ENCODE assay signal across 8 cellular contexts in the genomic region with DNA sequence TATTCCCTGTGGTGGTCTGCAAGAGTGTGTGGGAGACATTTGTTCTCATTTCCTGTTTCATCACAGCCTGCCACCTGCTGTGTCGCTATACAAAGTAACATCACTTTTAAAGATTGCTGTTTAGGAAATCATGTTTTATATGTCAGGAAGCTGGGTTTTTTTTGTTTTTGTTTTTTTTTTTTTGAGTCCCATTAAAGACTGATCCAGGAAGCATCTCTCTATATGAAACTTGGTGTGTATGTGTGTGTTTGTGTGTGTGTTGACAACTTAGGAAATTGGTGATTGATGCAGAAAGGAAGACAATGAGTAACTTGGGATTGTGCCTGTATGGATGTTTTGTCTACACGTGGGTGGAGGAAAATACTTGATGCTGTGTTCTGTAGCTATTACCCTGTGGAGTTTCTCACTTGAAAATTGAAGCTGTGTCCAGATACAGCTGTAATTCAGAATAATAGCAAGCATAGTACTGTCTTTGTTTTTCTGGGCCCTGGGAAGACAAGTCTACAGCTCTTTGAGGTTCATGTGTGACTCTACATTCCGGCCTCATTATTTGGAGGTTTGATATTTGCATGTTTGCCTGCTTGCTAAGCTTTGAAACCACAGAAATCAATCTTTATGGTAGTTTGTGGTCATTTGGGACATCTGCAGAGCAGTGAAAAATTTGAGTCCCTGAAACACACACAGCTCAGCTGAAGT. TPM values are rescaled to one million over a fixed set of nuclear protein-coding genes. Genes with fewer than 3 reads are reported as not detected.
DNase-seq lines count a peak whose midpoint lies in the region; TF ChIP-seq lines count a peak whose summit lies in the region.

No MANE protein-coding gene starts in this region.

- peaks cover 26% of the 10 kb centered on the region for H3K9me3 Mint-ChIP-seq in neural progenitor cell

- peaks cover 2% of the 10 kb centered on the region for H3K27me3 Mint-ChIP-seq in neural progenitor cell (ENCODE audit: insufficient read depth, low read depth)

- peaks cover 28% of the 10 kb centered on the region for H3K36me3 Mint-ChIP-seq in neural progenitor cell

- no peaks in the 10 kb centered on the region for H3F3A ChIP-seq in neural progenitor cell (ENCODE audit: low read depth)

- no peak overlapping the region for H3K27ac Mint-ChIP-seq in neural progenitor cell

- peaks cover 15% of the 10 kb centered on the region for H3K4me1 Mint-ChIP-seq in neural progenitor cell

- H3K4me3 ChIP-seq in fibroblast of lung (replicated peaks in 1 of 4; ENCODE audit: control extremely low read depth in 1 of 4, insufficient read depth in 1 of 4, low read depth in 3 of 4, low read length in 4 of 4) (no peak overlapping the region), neural progenitor cell (no peak overlapping the region)

- H3K36me3 ChIP-seq in fibroblast of lung (ENCODE audit: control insufficient read depth, insufficient read depth, low read length) (no peaks in the 10 kb centered on the region), neural progenitor cell (no peaks in the 10 kb centered on the region)

- in situ Hi-C loops in GM13977 (cut with MboI; ENCODE audit: low pct_unique_long_range_greater_than_20kb, low sequenced_read_pairs, unreplicated experiment), result no loop called here

- peak; percentile 69 for DNase-seq in GM13977 (ENCODE audit: low spot score)
- DNase-seq in H4 (ENCODE audit: low spot score), result peak; percentile 77
- peak; percentile 94 for DNase-seq in LHCN-M2 (ENCODE audit: low read depth)
- peak; percentile 83 to 98 for DNase-seq in fibroblast of lung (ENCODE audit: low read depth in 2 of 2)
- DNase-seq in stimulated activated CD4-positive, alpha-beta T cell treated with anti-CD3 and anti-CD28 coated beads, Interleukin-4, amount 100 ng/mL, for 1 hour, result no peak
- no peak for DNase-seq in NCI-H1930 (lab: John Stamatoyannopoulos, UW)
- no peak for DNase-seq in neural progenitor cell (ENCODE audit: low spot score)
- no peak for DNase-seq in NCI-H524 treated with DMSO at 0.1 percent for 48 hours (lab: John Stamatoyannopoulos, UW)

- H3K9ac ChIP-seq in fibroblast of lung (ENCODE audit: insufficient read depth, low read length) (no peak overlapping the region), neural progenitor cell (no peak overlapping the region)

- no peaks in the 10 kb centered on the region for H3K9me3 ChIP-seq in fibroblast of lung (ENCODE audit: control insufficient read depth, insufficient read depth, low read depth, low read length)
- no peaks in the 10 kb centered on the region for H3K9me3 ChIP-seq in neural progenitor cell (ENCODE audit: low read depth)

- peaks cover 89% of the 10 kb centered on the region for H3K79me2 ChIP-seq in fibroblast of lung (ENCODE audit: control insufficient read depth, insufficient read depth, low read length)
- peaks cover 8% of the 10 kb centered on the region for H3K79me2 ChIP-seq in neural progenitor cell (ENCODE audit: low read depth)

- H3K27me3 ChIP-seq in fibroblast of lung (ENCODE audit: control insufficient read depth, insufficient read depth, low read length), result no peaks in the 10 kb centered on the region
- H3K27me3 ChIP-seq in neural progenitor cell, result no peaks in the 10 kb centered on the region

- H4K20me1 ChIP-seq in fibroblast of lung (ENCODE audit: control insufficient read depth, extremely low read depth, insufficient read depth, low read length), result peaks cover 8% of the 10 kb centered on the region
- no peaks in the 10 kb centered on the region for H4K20me1 ChIP-seq in neural progenitor cell (ENCODE audit: low read depth)

- TF ChIP-seq CTCF in GM13977 (IDR thresholded peaks at IDR 0.05; ENCODE audit: extremely low read depth, insufficient read depth, missing control alignments) (peak; percentile 13), fibroblast of lung (conservative IDR thresholded peaks at IDR 0.05 in 1 of 2, IDR thresholded peaks at IDR 0.05 in 1 of 2; ENCODE audit: low read depth in 1 of 2, low read length in 2 of 2) (no peak), neural progenitor cell (IDR thresholded peaks at IDR 0.05) (no peak)

- H2AFZ ChIP-seq in fibroblast of lung (ENCODE audit: low read length), result no peak overlapping the region
- H2AFZ ChIP-seq in neural progenitor cell (replicated peaks), result no peak overlapping the region

- H3K27ac ChIP-seq in fibroblast of lung (ENCODE audit: insufficient read depth, low read length) (no peak overlapping the region), neural progenitor cell (no peak overlapping the region)

- H3K4me1 ChIP-seq in fibroblast of lung (ENCODE audit: control insufficient read depth, extremely low read depth, insufficient read depth, low read length), result peaks cover 18% of the 10 kb centered on the region
- peaks cover 7% of the 10 kb centered on the region for H3K4me1 ChIP-seq in neural progenitor cell

- H3K4me3 Mint-ChIP-seq in neural progenitor cell, result no peak overlapping the region

- H3K4me2 ChIP-seq in fibroblast of lung (ENCODE audit: extremely low read depth, insufficient read depth, low read length) (no peak overlapping the region), neural progenitor cell (no peak overlapping the region)

RNA-seq across cellular contexts. Expression of a gene that starts 47.9 kb away (rescaled TPM):
- total RNA-seq in H4 (2014; rRNA removed; shearing (Covaris generic)), result 99.6 and 122 TPM in 2 replicates
- total RNA-seq in LHCN-M2 (2014; rRNA removed) (316 and 383 TPM in 2 replicates), fibroblast of lung (408 and 477 TPM in 2 replicates), neural progenitor cell (ENCODE audit: low replicate concordance) (72.8 and 90.2 TPM in 2 replicates)
- polyA plus RNA-seq in LHCN-M2 (2012), result 102 TPM
- polyA plus RNA-seq in fibroblast of lung, result 270 and 604 TPM in 2 replicates
- 171 and 508 TPM in 2 replicates for polyA plus RNA-seq in fibroblast of lung (2012)
- polyA minus RNA-seq in fibroblast of lung (ENCODE audit: low replicate concordance), result 458 and 626 TPM in 2 replicates

Comparison
In these comparisons a context has a peak if more than half of its experiments do, and no peak if none do; other contexts are left out.
1. DNase-seq: peak in GM13977 (single experiment), H4 (single experiment), LHCN-M2 (single experiment) and fibroblast of lung (2 of 2); none in stimulated activated CD4-positive, alpha-beta T cell treated with anti-CD3 and anti-CD28 coated beads, Interleukin-4, amount 100 ng/mL, for 1 hour (single experiment), NCI-H1930 (0 of 2), neural progenitor cell (single experiment) and NCI-H524 treated with DMSO at 0.1 percent for 48 hours (single experiment).